9 cellular contexts compared by ENCODE assay signal in the genomic region with DNA sequence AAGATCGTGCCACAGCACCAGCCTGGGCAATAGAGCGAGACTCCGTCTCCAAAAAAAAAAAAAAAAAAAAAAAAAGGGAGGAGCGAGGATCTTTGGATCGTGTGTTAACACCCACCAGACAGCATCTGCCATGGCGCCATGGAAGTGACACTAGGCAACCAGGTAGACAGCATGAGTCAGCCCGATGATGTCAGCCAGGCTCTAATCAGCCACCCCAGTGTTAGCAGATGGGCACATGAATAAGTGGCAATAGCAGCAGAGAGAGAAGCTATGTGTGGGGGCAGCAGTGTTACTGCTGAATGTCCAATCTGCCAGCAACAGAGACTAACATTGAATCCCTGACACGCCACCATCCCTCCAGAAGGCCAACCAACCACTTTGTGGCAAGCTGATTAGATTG.
"Had no signal": no experiment of that assay in that cellular context is flagged by ENCODE, and none has a peak within 500 bp of the region (broad histone marks: within the 10 kb centered on the region; RNA-seq: fewer than 3 reads in every experiment).

No MANE protein-coding gene starts in this region.

- DNase-seq: activated CD4-positive, alpha-beta T cell treated with anti-CD3 and anti-CD28 coated beads, Interleukin-2, amount 10 ng/mL, durations not matched to agents 24 days and 14 days; activated effector memory CD4-positive, alpha-beta T cell treated with Interleukin-2 at 50 U/mL for 16 hours; activated T-cell treated with anti-CD3 and anti-CD28 coated beads, Interleukin-2, amount 50 U/mL, for 1 hour; foreskin keratinocyte; natural killer cell; psoas muscle; sigmoid colon; stimulated activated naive CD4-positive, alpha-beta T cell treated with Interleukin-2 at 50 U/mL for 16 hours; upper lobe of right lung had no signal

- H3K4me3 ChIP-seq: psoas muscle, sigmoid colon, upper lobe of right lung had no signal

- ATAC-seq: foreskin keratinocyte, natural killer cell, psoas muscle, upper lobe of right lung had no signal
